In genomic region chr9:114367406-114367805, GRCh38 we compare ENCODE assay signal across 13 cellular contexts. TPM values are rescaled to one million over a fixed set of nuclear protein-coding genes. Genes with fewer than 3 reads are reported as not detected.
DNase-seq lines count a peak whose midpoint lies in the region; ATAC-seq and TF ChIP-seq lines count a peak whose summit lies in the region.
"Had no signal": no experiment of that assay in that cellular context is flagged by ENCODE, and none has a peak within 500 bp of the region (broad histone marks: within the 10 kb centered on the region; RNA-seq: fewer than 3 reads in every experiment).

No MANE protein-coding gene starts in this region.

- no peaks in the 10 kb centered on the region for H3K9me3 Mint-ChIP-seq in stimulated activated naive CD8-positive, alpha-beta T cell treated with anti-CD3 and anti-CD28 coated beads, Interleukin-15, Interleukin-2, amounts not matched to agents 100 ng/mL and 50 ng/mL, for 24 hours
- peaks cover 0 to 5% of the 10 kb centered on the region in 2 donors for H3K9me3 Mint-ChIP-seq in activated naive CD4-positive, alpha-beta T cell treated with anti-CD3 and anti-CD28 coated beads, Interleukin-2, amount 50 U/mL, for 72 hours
- H3K9me3 Mint-ChIP-seq in Caco-2 (ENCODE audit: unreplicated experiment): no peaks in the 10 kb centered on the region

- H3K36me3 ChIP-seq in muscle layer of duodenum (ENCODE audit: control insufficient read depth in 1 of 2, insufficient read depth in 2 of 2, low read length in 2 of 2) (peaks cover 43 to 52% of the 10 kb centered on the region in 2 donors), Caco-2 (ENCODE audit: control insufficient read depth, insufficient read depth, low read length) (peaks cover 2% of the 10 kb centered on the region; the same call in 1 of the 2 replicates)
- H3K36me3 ChIP-seq: BE2C had no signal

- no peak for DNase-seq in stimulated activated naive CD8-positive, alpha-beta T cell treated with anti-CD3 and anti-CD28 coated beads, Interleukin-15, Interleukin-2, amounts not matched to agents 100 U/mL and 50 U/mL, for 24 hours
- DNase-seq in activated naive CD4-positive, alpha-beta T cell treated with anti-CD3 and anti-CD28 coated beads, Interleukin-2, amount 50 U/mL, for 72 hours (ENCODE audit: low spot score in 2 of 2): no peak
- DNase-seq in NCI-H146 treated with DMSO at 0.1 percent for 48 hours (lab: John Stamatoyannopoulos, UW; ENCODE audit: unreplicated experiment) (no peak), Caco-2 (no peak), Kasumi-1 (lab: John Stamatoyannopoulos, UW) (no peak)
- DNase-seq: activated gamma-delta T cell treated with Interleukin-2 at 50 U/mL for 16 hours; BE2C; effector CD8-positive, alpha-beta T cell; head of caudate nucleus had no signal

- POLR2A ChIA-PET in Caco-2 (lab: Charles Lee): no interaction called here

- H3K4me3 Mint-ChIP-seq in stimulated activated naive CD8-positive, alpha-beta T cell treated with anti-CD3 and anti-CD28 coated beads, Interleukin-15, Interleukin-2, amounts not matched to agents 100 ng/mL and 50 ng/mL, for 24 hours: peak overlapping the region; percentile 24
- H3K4me3 Mint-ChIP-seq in Caco-2 (ENCODE audit: unreplicated experiment): no peak overlapping the region

- CTCF ChIA-PET in Caco-2 (lab: Charles Lee): no interaction called here

- BruUV-seq in Caco-2 (replicated peaks; lab: Mats Ljungman, UMichigan): no TSS peak

- H3K36me3 Mint-ChIP-seq in stimulated activated naive CD8-positive, alpha-beta T cell treated with anti-CD3 and anti-CD28 coated beads, Interleukin-15, Interleukin-2, amounts not matched to agents 100 ng/mL and 50 ng/mL, for 24 hours (ENCODE audit: low read depth): peaks cover 86% of the 10 kb centered on the region
- H3K36me3 Mint-ChIP-seq in activated naive CD4-positive, alpha-beta T cell treated with anti-CD3 and anti-CD28 coated beads, Interleukin-2, amount 50 U/mL, for 72 hours: peaks cover 49 to 69% of the 10 kb centered on the region in 2 donors
- peaks cover 11% of the 10 kb centered on the region for H3K36me3 Mint-ChIP-seq in Caco-2 (ENCODE audit: insufficient read depth, unreplicated experiment)

- intact Hi-C loops in Caco-2 (cut with micrococcal nuclease; ENCODE audit: unreplicated experiment): no loop called here

- H3K4me1 Mint-ChIP-seq in stimulated activated naive CD8-positive, alpha-beta T cell treated with anti-CD3 and anti-CD28 coated beads, Interleukin-15, Interleukin-2, amounts not matched to agents 100 ng/mL and 50 ng/mL, for 24 hours (ENCODE audit: low read depth): peaks cover 98% of the 10 kb centered on the region
- H3K4me1 Mint-ChIP-seq in Caco-2 (ENCODE audit: low read depth, unreplicated experiment): peaks cover 13% of the 10 kb centered on the region

- H3K9me3 ChIP-seq in muscle layer of duodenum (ENCODE audit: control insufficient read depth in 1 of 2, low read length in 2 of 2) (no peaks in the 10 kb centered on the region), Caco-2 (no peaks in the 10 kb centered on the region)
- H3K9me3 ChIP-seq: BE2C, right atrium auricular region had no signal

- TF ChIP-seq CTCF in Caco-2 (IDR thresholded peaks at IDR 0.05; ENCODE audit: insufficient read depth in 1 of 2, low read depth in 1 of 2, low read length in 1 of 2, severe bottlenecking in 1 of 2, unreplicated experiment in 1 of 2): no peak

- H3K4me1 ChIP-seq in muscle layer of duodenum (ENCODE audit: control insufficient read depth in 1 of 2, insufficient read depth in 2 of 2, low read length in 2 of 2): peaks cover 0 to 15% of the 10 kb centered on the region in 2 donors
- peaks cover 13% of the 10 kb centered on the region for H3K4me1 ChIP-seq in Caco-2

- no peak for ATAC-seq in stimulated activated naive CD8-positive, alpha-beta T cell treated with anti-CD3 and anti-CD28 coated beads, Interleukin-15, Interleukin-2, amounts not matched to agents 100 U/mL and 50 U/mL, for 24 hours
- ATAC-seq in activated naive CD4-positive, alpha-beta T cell treated with anti-CD3 and anti-CD28 coated beads, Interleukin-2, amount 50 U/mL, for 72 hours: no peak
- ATAC-seq in GM18907 (IDR thresholded peaks at IDR 0.05; ENCODE audit: unreplicated experiment): no peak

- no peak overlapping the region for H3K4me3 ChIP-seq in muscle layer of duodenum (ENCODE audit: low read depth in 1 of 2, low read length in 2 of 2)
- no peak overlapping the region for H3K4me3 ChIP-seq in Caco-2 (ENCODE audit: low read depth, low read length)
- H3K4me3 ChIP-seq: right atrium auricular region had no signal

- H3K27me3 Mint-ChIP-seq in stimulated activated naive CD8-positive, alpha-beta T cell treated with anti-CD3 and anti-CD28 coated beads, Interleukin-15, Interleukin-2, amounts not matched to agents 100 ng/mL and 50 ng/mL, for 24 hours: no peaks in the 10 kb centered on the region
- no peaks in the 10 kb centered on the region for H3K27me3 Mint-ChIP-seq in Caco-2 (ENCODE audit: insufficient read depth, unreplicated experiment)

- H3K27ac Mint-ChIP-seq in stimulated activated naive CD8-positive, alpha-beta T cell treated with anti-CD3 and anti-CD28 coated beads, Interleukin-15, Interleukin-2, amounts not matched to agents 100 ng/mL and 50 ng/mL, for 24 hours: peak overlapping the region; percentile 84
- peak overlapping the region; percentile 89 to 95 for H3K27ac Mint-ChIP-seq in activated naive CD4-positive, alpha-beta T cell treated with anti-CD3 and anti-CD28 coated beads, Interleukin-2, amount 50 U/mL, for 72 hours
- no peak overlapping the region for H3K27ac Mint-ChIP-seq in Caco-2 (ENCODE audit: unreplicated experiment)

- H3K27me3 ChIP-seq in muscle layer of duodenum (ENCODE audit: low read depth, low read length) (no peaks in the 10 kb centered on the region), Caco-2 (replicated peaks; ENCODE audit: control insufficient read depth, insufficient read depth, low read length) (no peaks in the 10 kb centered on the region)
- H3K27me3 ChIP-seq: BE2C, right atrium auricular region had no signal

- H3K27ac ChIP-seq in muscle layer of duodenum (ENCODE audit: low read length): peak overlapping the region; percentile 62
- H3K27ac ChIP-seq: right atrium auricular region had no signal

RNA-seq across cellular contexts. Expression of gene AKNA, which starts 20.4 kb away (rescaled TPM):
- total RNA-seq in activated naive CD4-positive, alpha-beta T cell treated with anti-CD3 and anti-CD28 coated beads, Interleukin-2, amount 50 U/mL, for 72 hours: 100 to 1,000 TPM; 165 to 174 TPM
- total RNA-seq in Caco-2 (2022): 43.0 and 57.8 TPM in 2 replicates

RNA-seq across cellular contexts. Expression of gene ORM2, which starts 37.7 kb away (rescaled TPM):
- not detected for total RNA-seq in activated naive CD4-positive, alpha-beta T cell treated with anti-CD3 and anti-CD28 coated beads, Interleukin-2, amount 50 U/mL, for 72 hours
- 45.5 and 46.0 TPM in 2 replicates for total RNA-seq in Caco-2 (2022)
- total RNA-seq: right atrium auricular region had no signal

RNA-seq across cellular contexts. Expression of gene ORM1, which starts 44.5 kb away (rescaled TPM):
- not detected for total RNA-seq in activated naive CD4-positive, alpha-beta T cell treated with anti-CD3 and anti-CD28 coated beads, Interleukin-2, amount 50 U/mL, for 72 hours
- 18.3 and 27.5 TPM in 2 replicates for total RNA-seq in Caco-2 (2022)
- total RNA-seq: right atrium auricular region had no signal

Comparison
In these comparisons a context has a peak if more than half of its experiments do, and no peak if none do; other contexts are left out.
1. RNA of gene ORM2, which starts 37.7 kb away (total RNA-seq): 45.5 to 46.0 TPM in Caco-2; not detected in activated naive CD4-positive, alpha-beta T cell treated with anti-CD3 and anti-CD28 coated beads, Interleukin-2, amount 50 U/mL, for 72 hours; every median in the first group is over 10 times any median in the second.
2. RNA of gene ORM1, which starts 44.5 kb away (total RNA-seq): 18.3 to 27.5 TPM in Caco-2; not detected in activated naive CD4-positive, alpha-beta T cell treated with anti-CD3 and anti-CD28 coated beads, Interleukin-2, amount 50 U/mL, for 72 hours; every median in the first group is over 10 times any median in the second.